In the genomic region with DNA sequence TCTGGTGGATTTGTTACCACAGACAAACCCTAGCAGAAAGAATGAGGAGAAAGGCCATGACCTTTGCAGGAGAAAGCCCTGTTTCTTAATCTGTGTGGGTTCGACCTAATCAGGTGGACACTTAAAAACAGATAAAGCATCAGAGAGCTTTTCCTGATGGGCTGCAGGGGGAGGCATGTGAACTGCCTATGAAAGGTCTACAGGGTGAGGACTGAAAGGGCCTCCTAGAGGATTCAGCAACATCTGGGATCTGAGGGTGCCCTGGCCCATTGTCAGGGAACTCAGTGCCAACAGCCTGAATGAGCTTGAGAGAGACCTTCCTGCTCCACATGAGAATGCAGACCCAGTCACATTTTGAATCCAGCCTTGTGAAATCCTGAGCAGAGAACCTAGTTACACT, we compare ENCODE assay signal across 27 cellular contexts.
"Had no signal": no experiment of that assay in that cellular context is flagged by ENCODE, and none has a peak within 500 bp of the region (broad histone marks: within the 10 kb centered on the region; RNA-seq: fewer than 3 reads in every experiment).

No MANE protein-coding gene starts in this region.

- H3K36me3 ChIP-seq: brain microvascular endothelial cell, SJCRH30, WERI-Rb-1 had no signal

- H3K27me3 Mint-ChIP-seq: activated naive CD8-positive, alpha-beta T cell had no signal

- H3K27ac Mint-ChIP-seq: activated CD8-positive, alpha-beta T cell treated with anti-CD3 and anti-CD28 coated beads, Interleukin-2, amount 10 ng/mL, durations not matched to agents 7 days and 5 days; activated naive CD8-positive, alpha-beta T cell had no signal

- H3K27me3 ChIP-seq: brain microvascular endothelial cell, SJCRH30 had no signal

- ATAC-seq: activated CD8-positive, alpha-beta T cell treated with anti-CD3 and anti-CD28 coated beads, Interleukin-2, amount 10 ng/mL, durations not matched to agents 7 days and 5 days; Panc1 had no signal

- H3K27ac ChIP-seq: brain microvascular endothelial cell, KMS-11, SJCRH30, WERI-Rb-1 had no signal

- H3K9ac ChIP-seq: KMS-11, SK-N-SH had no signal

- H3K4me1 ChIP-seq: SJCRH30 had no signal

- H3K4me3 Mint-ChIP-seq: activated CD8-positive, alpha-beta T cell treated with anti-CD3 and anti-CD28 coated beads, Interleukin-2, amount 10 ng/mL, durations not matched to agents 7 days and 5 days; activated naive CD8-positive, alpha-beta T cell had no signal

- H3K9me3 ChIP-seq: SJCRH30, SK-N-SH had no signal

- H3K4me3 ChIP-seq: SJCRH30 had no signal

- DNase-seq: activated CD4-positive, alpha-beta T cell treated with anti-CD3 and anti-CD28 coated beads for 48 hours; activated CD4-positive, alpha-beta T cell treated with anti-CD3 and anti-CD28 coated beads, Interleukin-2, amount 50 U/mL, for 4 hours; activated CD4-positive, CD25-positive, alpha-beta regulatory T cell treated with anti-CD3 and anti-CD28 coated beads, Interleukin-2, amount 50 U/mL, for 72 hours; activated CD8-positive, alpha-beta memory T cell treated with anti-CD3 and anti-CD28 coated beads, Interleukin-2, amount 50 U/mL, for 48 hours; activated CD8-positive, alpha-beta T cell treated with anti-CD3 and anti-CD28 coated beads, Interleukin-2, amount 10 ng/mL, durations not matched to agents 7 days and 5 days; activated naive CD4-positive, alpha-beta T cell treated with Interleukin-2 at 50 U/mL for 16 hours; activated T-cell treated with anti-CD3 and anti-CD28 coated beads, Interleukin-2, amount 50 U/mL, for 1 hour; NCI-H1092; NCI-H1417; NCI-H1694 treated with DMSO at 0.1 percent for 48 hours; NCI-H2029 treated with DMSO at 0.1 percent for 48 hours; NCI-H345; NCI-H510A; NCI-H526 treated with DMSO at 0.1 percent for 48 hours; NCI-H82; NK-92 treated with Interleukin-12 subunit alpha and Interleukin-12 subunit beta, amount 100 ng/mL, for 24 hours; OCI-M1; Right ventricle myocardium superior; RPMI8226; SJCRH30; SK-N-SH; T-helper 1 cell; WERI-Rb-1 had no signal

- H3K4me2 ChIP-seq: KMS-11, SK-N-SH had no signal
